In genomic region chr9:130443840-130444492, GRCh38 we compare ENCODE assay signal across 9 cellular contexts. TPM values are rescaled to one million over a fixed set of nuclear protein-coding genes. Genes with fewer than 3 reads are reported as not detected.
A peak's percentile ranks its signal among the peaks of the same experiment; 100 is the strongest.
DNase-seq lines count a peak whose midpoint lies in the region; ATAC-seq and TF ChIP-seq lines count a peak whose summit lies in the region.
"Had no signal": no experiment of that assay in that cellular context is flagged by ENCODE, and none has a peak within 500 bp of the region (broad histone marks: within the 10 kb centered on the region; RNA-seq: fewer than 3 reads in every experiment).

No MANE protein-coding gene starts in this region.

- H3K4me1 ChIP-seq in BE2C (peaks cover 20% of the 10 kb centered on the region), PC-9 (replicated peaks; ENCODE audit: insufficient read depth) (peaks cover 32% of the 10 kb centered on the region), heart right ventricle (peaks cover 15 to 52% (median 39%) of the 10 kb centered on the region in 9 donors), trophoblast cell (ENCODE audit: control insufficient read depth in 1 of 2, insufficient read depth in 2 of 2, low read length in 2 of 2) (peaks cover 20 to 35% of the 10 kb centered on the region in 2 experiments)

- H3K9me3 ChIP-seq in BE2C (no peaks in the 10 kb centered on the region), PC-9 (ENCODE audit: insufficient read depth, low read depth) (no peaks in the 10 kb centered on the region), heart right ventricle (peaks cover 0 to 26% (median 11%) of the 10 kb centered on the region in 11 donors), trophoblast cell (ENCODE audit: insufficient read depth, low read depth, low read length) (peaks cover 7% of the 10 kb centered on the region)

- POLR2A ChIA-PET in PC-9 (lab: Charles Lee; ENCODE audit: unreplicated experiment), result no interaction called here

- no peak overlapping the region for H2BK5ac ChIP-seq in trophoblast cell (ENCODE audit: low read depth, low read length, poor library complexity)

- H3K4me2 ChIP-seq in PC-9 (peak overlapping the region; percentile 99; the same call in 1 of the 2 replicates), trophoblast cell (ENCODE audit: low read length) (peak overlapping the region; percentile 99)

- H3K27ac ChIP-seq in PC-9 (no peak overlapping the region), heart right ventricle (peak overlapping the region in 9 of 10 donors; percentile 81 to 96 (median 93)), trophoblast cell (ENCODE audit: low read depth, low read length) (no peak overlapping the region)

- ATAC-seq in heart right ventricle (no peak), HG02642 (IDR thresholded peaks at IDR 0.05; ENCODE audit: poor library complexity, unreplicated experiment) (no peak), HG03432 (IDR thresholded peaks at IDR 0.05; ENCODE audit: unreplicated experiment) (no peak), HG02885 (IDR thresholded peaks at IDR 0.05; ENCODE audit: poor library complexity, unreplicated experiment) (no peak)

- DNase-seq in BE2C (no peak), PC-9 (no peak), heart right ventricle (no peak), trophoblast cell (no peak), occipital lobe (lab: John Stamatoyannopoulos, UW) (no peak)
- DNase-seq: NCI-H446 treated with DMSO at 0.1 percent for 48 hours had no signal

- no peaks in the 10 kb centered on the region for H4K20me1 ChIP-seq in PC-9 (ENCODE audit: insufficient read depth)

- WGBS in heart right ventricle, 2 donors, result 50 to 51% methylated on average over 14 of the region's 14 CpGs
- WGBS in trophoblast cell (ENCODE audit: extremely low coverage, insufficient coverage, insufficient read length), result no CpG with 5 or more reads among the region's 14 CpGs

- BruUV-seq in PC-9 (replicated peaks; lab: Mats Ljungman, UMichigan), result no TSS peak

- H3K14ac ChIP-seq in trophoblast cell (ENCODE audit: low read length), result no peak overlapping the region

- no peak overlapping the region for H2BK120ac ChIP-seq in trophoblast cell (ENCODE audit: insufficient read depth, low read length, poor library complexity)

- H3K9ac ChIP-seq in trophoblast cell (ENCODE audit: low read length), result no peak overlapping the region

- H2AK5ac ChIP-seq in trophoblast cell (ENCODE audit: low read length), result no peak overlapping the region

- H3K36me3 ChIP-seq in BE2C, result no peaks in the 10 kb centered on the region
- H3K36me3 ChIP-seq in PC-9 (ENCODE audit: low read depth), result no peaks in the 10 kb centered on the region
- H3K36me3 ChIP-seq in heart right ventricle, result no peaks in the 10 kb centered on the region
- H3K36me3 ChIP-seq in trophoblast cell (ENCODE audit: control insufficient read depth in 1 of 2, insufficient read depth in 2 of 2, low read length in 2 of 2), result no peaks in the 10 kb centered on the region

- TF ChIP-seq CTCF in BE2C (IDR thresholded peaks at IDR 0.05; ENCODE audit: low read depth, low read length), result no peak
- no peak for TF ChIP-seq CTCF in PC-9 (conservative IDR thresholded peaks at IDR 0.05)
- TF ChIP-seq CTCF in heart right ventricle (IDR thresholded peaks at IDR 0.05), result no peak

- intact Hi-C loops in PC-9 (cut with micrococcal nuclease; ENCODE audit: unreplicated experiment) (loop anchor here (1.0 kb wide), 1 partner anchor 92 kb away; no protein-coding TSS in a partner anchor), heart right ventricle (cut with DNase I) (no loop called here)

- CTCF ChIA-PET in PC-9 (lab: Charles Lee), result no interaction called here

- H2BK12ac ChIP-seq in trophoblast cell (ENCODE audit: low read length), result no peak overlapping the region

- peaks cover 7% of the 10 kb centered on the region; the same call in 1 of the 2 replicates for H3K79me2 ChIP-seq in PC-9 (ENCODE audit: low read depth)
- no peaks in the 10 kb centered on the region for H3K79me2 ChIP-seq in trophoblast cell (ENCODE audit: control insufficient read depth, insufficient read depth, low read length, poor library complexity)

- H3K79me1 ChIP-seq in trophoblast cell (ENCODE audit: low read length), result peaks cover 7% of the 10 kb centered on the region

- peak overlapping the region; percentile 83; the same call in 1 of the 2 replicates for H3K4me3 ChIP-seq in BE2C (ENCODE audit: low read depth, low read length)
- peak overlapping the region; percentile 87; the same call in 1 of the 2 replicates for H3K4me3 ChIP-seq in PC-9
- H3K4me3 ChIP-seq in heart right ventricle, result peak overlapping the region in 8 of 10 donors; percentile 48 to 78 (median 72)
- no peak overlapping the region for H3K4me3 ChIP-seq in trophoblast cell (ENCODE audit: low read depth, low read length)

- no peak overlapping the region for H4K12ac ChIP-seq in trophoblast cell (ENCODE audit: low read depth, low read length)

- H3K23ac ChIP-seq in trophoblast cell (ENCODE audit: low read length), result no peak overlapping the region

- H3K4ac ChIP-seq in trophoblast cell (ENCODE audit: low read depth, low read length), result no peak overlapping the region

- H3F3A ChIP-seq in PC-9 (ENCODE audit: insufficient read depth, low read depth), result peaks cover 7% of the 10 kb centered on the region; the same call in 1 of the 2 replicates

- no peak overlapping the region for H4K8ac ChIP-seq in trophoblast cell (ENCODE audit: low read depth, low read length)

- no peak overlapping the region for H2AFZ ChIP-seq in PC-9
- H2AFZ ChIP-seq in trophoblast cell (ENCODE audit: insufficient read depth, low read length, poor library complexity), result no peak overlapping the region

- H4K91ac ChIP-seq in trophoblast cell (ENCODE audit: low read depth, low read length), result no peak overlapping the region

- H3K9me2 ChIP-seq in PC-9 (ENCODE audit: insufficient read depth), result no peaks in the 10 kb centered on the region

- H3K27me3 ChIP-seq in BE2C (no peaks in the 10 kb centered on the region), PC-9 (ENCODE audit: insufficient read depth, low read depth) (no peaks in the 10 kb centered on the region), heart right ventricle (peaks cover 0 to 20% (median 0%) of the 10 kb centered on the region in 7 donors), trophoblast cell (ENCODE audit: insufficient read depth, low read length) (no peaks in the 10 kb centered on the region)

- no peak overlapping the region for H3K18ac ChIP-seq in trophoblast cell (ENCODE audit: low read length)

RNA-seq across cellular contexts. Expression of gene ASS1, which starts 0.8 kb away (rescaled TPM):
- polyA plus RNA-seq in BE2C (2012; ENCODE audit: insufficient read depth, insufficient read length, low read depth), result 478 TPM
- 255 and 371 TPM in 2 replicates for total RNA-seq in PC-9 (2021)
- 100 to 1,000 TPM in 1 of 10 donors, 10 to 100 TPM in 9; 27.4 to 116 (median 41.5) TPM for total RNA-seq in heart right ventricle
- 100 to 1,000 TPM in 1 of 2 donors, 10 to 100 TPM in 1; 74.9 to 147 TPM for polyA plus RNA-seq in heart right ventricle
- polyA plus RNA-seq in trophoblast cell (2013), result 48.8 and 52.2 TPM in 2 replicates
- total RNA-seq in occipital lobe, result 9.8 TPM

Comparison
In these comparisons a context has a peak if more than half of its experiments do, and no peak if none do; other contexts are left out.
1. H3K27ac ChIP-seq: peak in heart right ventricle (9 of 10); none in PC-9 (single experiment) and trophoblast cell (single experiment).